Comparison of ENCODE assay signal across 15 cellular contexts in genomic region chr21:45281411-45282282, GRCh38. TPM values are rescaled to one million over a fixed set of nuclear protein-coding genes. Genes with fewer than 3 reads are reported as not detected.
A peak's percentile ranks its signal among the peaks of the same experiment; 100 is the strongest.
DNase-seq lines count a peak whose midpoint lies in the region; ATAC-seq and TF ChIP-seq lines count a peak whose summit lies in the region.
"Had no signal": no experiment of that assay in that cellular context is flagged by ENCODE, and none has a peak within 500 bp of the region (broad histone marks: within the 10 kb centered on the region; RNA-seq: fewer than 3 reads in every experiment).

No MANE protein-coding gene starts in this region.

- no peaks in the 10 kb centered on the region for H3K9me3 ChIP-seq in left ventricle myocardium inferior (replicated peaks)

- peaks cover 89% of the 10 kb centered on the region for H3K36me3 ChIP-seq in left ventricle myocardium inferior

- H3K27ac ChIP-seq in left ventricle myocardium inferior (replicated peaks) = no peak overlapping the region
- H3K27ac ChIP-seq in coronary artery = no peak overlapping the region
- H3K27ac ChIP-seq: foreskin keratinocyte, VCaP had no signal

- H3K4me1 ChIP-seq in left ventricle myocardium inferior = peaks cover 5% of the 10 kb centered on the region
- H3K4me1 ChIP-seq: foreskin keratinocyte had no signal

- H3K27me3 Mint-ChIP-seq in type B pancreatic cell (no peaks in the 10 kb centered on the region), endothelial cell (ENCODE audit: unreplicated experiment) (peaks cover 8% of the 10 kb centered on the region)
- H3K27me3 Mint-ChIP-seq: activated naive CD4-positive, alpha-beta T cell treated with anti-CD3 and anti-CD28 coated beads, Interleukin-2, amount 10 ng/mL, durations not matched to agents 7 days and 5 days; stimulated activated naive CD8-positive, alpha-beta T cell treated with anti-CD3 and anti-CD28 coated beads, Interleukin-15, amount 100 ng/mL, for 72 hours had no signal

- H3K36me3 Mint-ChIP-seq in type B pancreatic cell = peaks cover 18% of the 10 kb centered on the region
- H3K36me3 Mint-ChIP-seq in endothelial cell (ENCODE audit: low read depth, unreplicated experiment) = peaks cover 32% of the 10 kb centered on the region

- peak; percentile 54 for DNase-seq in cardiac septum (ENCODE audit: low spot score)
- no peak for DNase-seq in left ventricle myocardium inferior
- peak; percentile 69 for DNase-seq in coronary artery (ENCODE audit: low spot score)
- peak; percentile 93 for DNase-seq in myocyte (ENCODE audit: low read depth)
- DNase-seq in type B pancreatic cell (ENCODE audit: extremely low spot score, unreplicated experiment) = peak; percentile 65
- no peak for DNase-seq in endothelial cell (ENCODE audit: low spot score)
- DNase-seq in NCI-H146 treated with DMSO at 0.1 percent for 48 hours (lab: John Stamatoyannopoulos, UW; ENCODE audit: unreplicated experiment) = no peak
- DNase-seq: activated naive CD4-positive, alpha-beta T cell treated with anti-CD3 and anti-CD28 coated beads, Interleukin-2, amount 10 ng/mL, durations not matched to agents 7 days and 5 days; foreskin keratinocyte; NCI-H1436 treated with DMSO at 0.1 percent for 48 hours; stimulated activated naive CD8-positive, alpha-beta T cell treated with anti-CD3 and anti-CD28 coated beads, Interleukin-15, amount 100 ng/mL, for 72 hours had no signal

- no peak overlapping the region for H3K4me3 ChIP-seq in left ventricle myocardium inferior
- H3K4me3 ChIP-seq in coronary artery = no peak overlapping the region
- H3K4me3 ChIP-seq: lung had no signal

- H3K4me1 Mint-ChIP-seq in type B pancreatic cell (ENCODE audit: unreplicated experiment) (no peaks in the 10 kb centered on the region), endothelial cell (ENCODE audit: unreplicated experiment) (no peaks in the 10 kb centered on the region)

- H3K27ac Mint-ChIP-seq in type B pancreatic cell (no peak overlapping the region), endothelial cell (ENCODE audit: unreplicated experiment) (no peak overlapping the region)
- H3K27ac Mint-ChIP-seq: activated naive CD4-positive, alpha-beta T cell treated with anti-CD3 and anti-CD28 coated beads, Interleukin-2, amount 10 ng/mL, durations not matched to agents 7 days and 5 days had no signal

- H3K9me3 Mint-ChIP-seq in type B pancreatic cell (no peaks in the 10 kb centered on the region), endothelial cell (ENCODE audit: unreplicated experiment) (no peaks in the 10 kb centered on the region)
- H3K9me3 Mint-ChIP-seq: activated naive CD4-positive, alpha-beta T cell treated with anti-CD3 and anti-CD28 coated beads, Interleukin-2, amount 10 ng/mL, durations not matched to agents 7 days and 5 days; neural crest cell; stimulated activated naive CD8-positive, alpha-beta T cell treated with anti-CD3 and anti-CD28 coated beads, Interleukin-15, amount 100 ng/mL, for 72 hours had no signal

- ATAC-seq in GM18861 (IDR thresholded peaks at IDR 0.05; ENCODE audit: unreplicated experiment) = no peak
- ATAC-seq: foreskin keratinocyte; stimulated activated naive CD8-positive, alpha-beta T cell treated with anti-CD3 and anti-CD28 coated beads, Interleukin-15, amount 100 ng/mL, for 72 hours had no signal

- H3K27me3 ChIP-seq in left ventricle myocardium inferior (ENCODE audit: low read depth) = no peaks in the 10 kb centered on the region
- H3K27me3 ChIP-seq: foreskin keratinocyte had no signal

- intact Hi-C loops in cardiac septum (cut with DNase I) = no loop called here
- intact Hi-C loops in left ventricle myocardium inferior (cut with micrococcal nuclease) = no loop called here

- H3K4me3 Mint-ChIP-seq in type B pancreatic cell = no peak overlapping the region
- no peak overlapping the region for H3K4me3 Mint-ChIP-seq in endothelial cell (ENCODE audit: unreplicated experiment)
- H3K4me3 Mint-ChIP-seq: activated naive CD4-positive, alpha-beta T cell treated with anti-CD3 and anti-CD28 coated beads, Interleukin-2, amount 10 ng/mL, durations not matched to agents 7 days and 5 days; neural crest cell; stimulated activated naive CD8-positive, alpha-beta T cell treated with anti-CD3 and anti-CD28 coated beads, Interleukin-15, amount 100 ng/mL, for 72 hours had no signal

- TF ChIP-seq CTCF in left ventricle myocardium inferior (IDR thresholded peaks at IDR 0.05; ENCODE audit: borderline replicate concordance) (no peak), coronary artery (IDR thresholded peaks at IDR 0.05) (no peak), type B pancreatic cell (conservative IDR thresholded peaks at IDR 0.05) (no peak), endothelial cell (IDR thresholded peaks at IDR 0.05; ENCODE audit: unreplicated experiment) (no peak)

RNA-seq across cellular contexts. Expression of gene POFUT2, which starts 6.0 kb away (rescaled TPM):
- 20.1 TPM for total RNA-seq in cardiac septum
- total RNA-seq in left ventricle myocardium inferior = 20.9 TPM
- total RNA-seq in myocyte = 43.8 and 46.9 TPM in 2 replicates
- polyA plus RNA-seq in myocyte (2012) = 74.5 TPM
- total RNA-seq in type B pancreatic cell (ENCODE audit: low replicate concordance) = 42.5 and 52.8 TPM in 2 replicates
- total RNA-seq in endothelial cell (ENCODE audit: unreplicated experiment) = 37.8 TPM

Comparison
In these comparisons a context has a peak if more than half of its experiments do, and no peak if none do; other contexts are left out.
1. DNase-seq: peak in cardiac septum (single experiment), coronary artery (single experiment), myocyte (single experiment) and type B pancreatic cell (single experiment); none in left ventricle myocardium inferior (single experiment), endothelial cell (single experiment) and NCI-H146 treated with DMSO at 0.1 percent for 48 hours (single experiment).